10 cellular contexts compared by ENCODE assay signal in genomic region chr10:45461034-45461433, GRCh38.
DNase-seq lines count a peak whose midpoint lies in the region; ATAC-seq and TF ChIP-seq lines count a peak whose summit lies in the region.
"Had no signal": no experiment of that assay in that cellular context is flagged by ENCODE, and none has a peak within 500 bp of the region (broad histone marks: within the 10 kb centered on the region; RNA-seq: fewer than 3 reads in every experiment).

No MANE protein-coding gene starts in this region.

- H3K4me1 Mint-ChIP-seq in CD14-positive monocyte: peaks cover 62% of the 10 kb centered on the region

- no peaks in the 10 kb centered on the region for H3K9me3 Mint-ChIP-seq in CD14-positive monocyte

- no peak for TF ChIP-seq CTCF in CD14-positive monocyte (IDR thresholded peaks at IDR 0.05)
- no peak for TF ChIP-seq CTCF in NB4 (IDR thresholded peaks at IDR 0.05; ENCODE audit: low read depth, low read length)

- no peak overlapping the region for H3K4me3 ChIP-seq in NB4 (ENCODE audit: low read depth, low read length)

- ATAC-seq in HG02938 (IDR thresholded peaks at IDR 0.05; ENCODE audit: unreplicated experiment): peak; percentile 72
- ATAC-seq: left colon had no signal

- peak overlapping the region in 1 of 2 donors; percentile 54 for H3K4me3 Mint-ChIP-seq in CD14-positive monocyte

- no peak for DNase-seq in CD14-positive monocyte (ENCODE audit: low spot score)
- DNase-seq in GM19238 (ENCODE audit: insufficient read length, low spot score): peak; percentile 42
- peak; percentile 63 for DNase-seq in NB4 (ENCODE audit: low read depth)
- no peak for DNase-seq in retina
- no peak for DNase-seq in anterior cingulate cortex (lab: John Stamatoyannopoulos, UW)
- no peak for DNase-seq in activated T-cell treated with anti-CD3 and anti-CD28 coated beads, Interleukin-2, amount 50 U/mL, for 1 hour
- no peak for DNase-seq in NCI-H146 treated with DMSO at 0.1 percent for 48 hours (lab: John Stamatoyannopoulos, UW; ENCODE audit: unreplicated experiment)
- DNase-seq: activated CD8-positive, alpha-beta memory T cell treated with anti-CD3 and anti-CD28 coated beads, Interleukin-2, amount 50 U/mL, for 4 hours; left colon had no signal

- H3K36me3 Mint-ChIP-seq in CD14-positive monocyte: peaks cover 35 to 39% of the 10 kb centered on the region in 2 donors

- H3K27me3 Mint-ChIP-seq in CD14-positive monocyte (ENCODE audit: low read depth in 3 of 3): peaks cover 1 to 4% (median 2%) of the 10 kb centered on the region in 3 donors

- no peak for TF ChIP-seq POLR2A in NB4 (IDR thresholded peaks at IDR 0.05; ENCODE audit: extremely low read depth, insufficient read length)

- intact Hi-C loops in CD14-positive monocyte (cut with micrococcal nuclease): loop anchor here (5.0 to 10.0 kb wide), 8 partner anchors 54 to 264 kb away; partner anchors contain the start of genes ZFAND4 (in 2 of the 2), ALOX5 (in 1 of the 2) and WASHC2C (in 1 of the 2)

- H3K27ac Mint-ChIP-seq in CD14-positive monocyte: peak overlapping the region; percentile 76 to 97 (median 88)

Comparison
In these comparisons a context has a peak if more than half of its experiments do, and no peak if none do; other contexts are left out.
1. DNase-seq: peak in GM19238 (single experiment) and NB4 (single experiment); none in CD14-positive monocyte (single experiment), retina (single experiment), anterior cingulate cortex (0 of 58), activated T-cell treated with anti-CD3 and anti-CD28 coated beads, Interleukin-2, amount 50 U/mL, for 1 hour (single experiment) and NCI-H146 treated with DMSO at 0.1 percent for 48 hours (single experiment).